1 cellular context compared by ENCODE assay signal in the genomic region with DNA sequence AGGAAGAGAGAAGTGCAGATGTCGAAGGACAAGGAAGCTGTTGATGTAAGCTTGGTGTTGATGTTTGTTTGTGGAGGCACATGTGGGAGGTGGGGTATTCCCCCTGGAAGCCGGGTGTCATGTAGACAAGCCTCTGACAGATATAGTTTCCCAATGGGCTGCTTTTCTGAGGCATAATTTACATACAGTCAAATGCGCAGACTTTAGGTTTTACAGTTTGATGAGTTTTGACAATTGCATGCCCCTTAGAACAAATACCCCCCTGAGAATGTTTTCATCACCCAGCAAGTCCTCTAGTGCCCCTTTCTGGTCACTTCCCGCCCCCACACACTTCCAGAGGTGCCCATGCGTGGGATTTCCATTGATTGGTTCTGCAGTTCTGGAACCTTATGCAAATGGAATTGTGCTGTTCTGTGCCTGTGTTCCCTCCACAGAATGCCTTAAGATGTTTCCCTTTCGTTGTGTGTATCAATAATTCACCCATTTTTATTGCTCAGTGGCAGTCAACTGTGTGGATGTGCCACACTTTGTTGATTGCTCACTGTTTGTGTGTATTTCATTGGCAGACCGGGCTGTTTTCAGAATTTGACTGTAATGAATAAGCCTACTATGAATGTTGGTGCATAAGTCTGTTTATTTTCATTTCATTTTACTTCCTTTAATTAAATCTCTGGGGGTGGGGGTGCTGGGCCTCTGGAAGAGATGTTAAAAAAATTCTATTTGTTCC.
TF ChIP-seq lines count a peak whose summit lies in the region.

No MANE protein-coding gene starts in this region.

TF ChIP-seq in SK-N-SH, 30 proteins besides CTCF, POLR2A, EP300 and RAD21 (continued from another document):
- TF ChIP-seq, protein P1, sequence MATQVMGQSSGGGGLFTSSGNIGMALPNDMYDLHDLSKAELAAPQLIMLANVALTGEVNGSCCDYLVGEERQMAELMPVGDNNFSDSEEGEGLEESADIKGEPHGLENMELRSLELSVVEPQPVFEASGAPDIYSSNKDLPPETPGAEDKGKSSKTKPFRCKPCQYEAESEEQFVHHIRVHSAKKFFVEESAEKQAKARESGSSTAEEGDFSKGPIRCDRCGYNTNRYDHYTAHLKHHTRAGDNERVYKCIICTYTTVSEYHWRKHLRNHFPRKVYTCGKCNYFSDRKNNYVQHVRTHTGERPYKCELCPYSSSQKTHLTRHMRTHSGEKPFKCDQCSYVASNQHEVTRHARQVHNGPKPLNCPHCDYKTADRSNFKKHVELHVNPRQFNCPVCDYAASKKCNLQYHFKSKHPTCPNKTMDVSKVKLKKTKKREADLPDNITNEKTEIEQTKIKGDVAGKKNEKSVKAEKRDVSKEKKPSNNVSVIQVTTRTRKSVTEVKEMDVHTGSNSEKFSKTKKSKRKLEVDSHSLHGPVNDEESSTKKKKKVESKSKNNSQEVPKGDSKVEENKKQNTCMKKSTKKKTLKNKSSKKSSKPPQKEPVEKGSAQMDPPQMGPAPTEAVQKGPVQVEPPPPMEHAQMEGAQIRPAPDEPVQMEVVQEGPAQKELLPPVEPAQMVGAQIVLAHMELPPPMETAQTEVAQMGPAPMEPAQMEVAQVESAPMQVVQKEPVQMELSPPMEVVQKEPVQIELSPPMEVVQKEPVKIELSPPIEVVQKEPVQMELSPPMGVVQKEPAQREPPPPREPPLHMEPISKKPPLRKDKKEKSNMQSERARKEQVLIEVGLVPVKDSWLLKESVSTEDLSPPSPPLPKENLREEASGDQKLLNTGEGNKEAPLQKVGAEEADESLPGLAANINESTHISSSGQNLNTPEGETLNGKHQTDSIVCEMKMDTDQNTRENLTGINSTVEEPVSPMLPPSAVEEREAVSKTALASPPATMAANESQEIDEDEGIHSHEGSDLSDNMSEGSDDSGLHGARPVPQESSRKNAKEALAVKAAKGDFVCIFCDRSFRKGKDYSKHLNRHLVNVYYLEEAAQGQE (IDR thresholded peaks at IDR 0.05; ENCODE audit: low read depth, low read length) = no peak
- TF ChIP-seq FOSL2 (IDR thresholded peaks at IDR 0.05; ENCODE audit: borderline replicate concordance, low read depth) (no peak), MXI1 (IDR thresholded peaks at IDR 0.05; ENCODE audit: low read depth, low read length) (no peak), TCF12 (IDR thresholded peaks at IDR 0.05) (no peak), PBX3 (IDR thresholded peaks at IDR 0.05) (no peak), TEAD4 (IDR thresholded peaks at IDR 0.05; ENCODE audit: borderline replicate concordance, insufficient read depth) (no peak), GABPA (IDR thresholded peaks at IDR 0.05; ENCODE audit: low read depth) (no peak), GATA2 (CRISPR knock-in tag; IDR thresholded peaks at IDR 0.05) (no peak)
- TF ChIP-seq, protein P2, sequence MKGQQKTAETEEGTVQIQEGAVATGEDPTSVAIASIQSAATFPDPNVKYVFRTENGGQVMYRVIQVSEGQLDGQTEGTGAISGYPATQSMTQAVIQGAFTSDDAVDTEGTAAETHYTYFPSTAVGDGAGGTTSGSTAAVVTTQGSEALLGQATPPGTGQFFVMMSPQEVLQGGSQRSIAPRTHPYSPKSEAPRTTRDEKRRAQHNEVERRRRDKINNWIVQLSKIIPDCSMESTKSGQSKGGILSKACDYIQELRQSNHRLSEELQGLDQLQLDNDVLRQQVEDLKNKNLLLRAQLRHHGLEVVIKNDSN (IDR thresholded peaks at IDR 0.05; ENCODE audit: borderline replicate concordance, low read depth) = no peak
- TF ChIP-seq, protein P3, sequence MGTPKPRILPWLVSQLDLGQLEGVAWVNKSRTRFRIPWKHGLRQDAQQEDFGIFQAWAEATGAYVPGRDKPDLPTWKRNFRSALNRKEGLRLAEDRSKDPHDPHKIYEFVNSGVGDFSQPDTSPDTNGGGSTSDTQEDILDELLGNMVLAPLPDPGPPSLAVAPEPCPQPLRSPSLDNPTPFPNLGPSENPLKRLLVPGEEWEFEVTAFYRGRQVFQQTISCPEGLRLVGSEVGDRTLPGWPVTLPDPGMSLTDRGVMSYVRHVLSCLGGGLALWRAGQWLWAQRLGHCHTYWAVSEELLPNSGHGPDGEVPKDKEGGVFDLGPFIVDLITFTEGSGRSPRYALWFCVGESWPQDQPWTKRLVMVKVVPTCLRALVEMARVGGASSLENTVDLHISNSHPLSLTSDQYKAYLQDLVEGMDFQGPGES (IDR thresholded peaks at IDR 0.05; ENCODE audit: low read depth, low read length) = no peak
